In genomic region chr9:129989740-129990139, GRCh38 we compare ENCODE assay signal across 9 cellular contexts. TPM values are rescaled to one million over a fixed set of nuclear protein-coding genes. Genes with fewer than 3 reads are reported as not detected.
DNase-seq lines count a peak whose midpoint lies in the region; FAIRE-seq and TF ChIP-seq lines count a peak whose summit lies in the region.
"Had no signal": no experiment of that assay in that cellular context is flagged by ENCODE, and none has a peak within 500 bp of the region (broad histone marks: within the 10 kb centered on the region; RNA-seq: fewer than 3 reads in every experiment).

No MANE protein-coding gene starts in this region.

- H3K9me3 ChIP-seq in CD8-positive, alpha-beta memory T cell (ENCODE audit: low read length) = no peaks in the 10 kb centered on the region
- no peaks in the 10 kb centered on the region for H3K9me3 ChIP-seq in astrocyte (ENCODE audit: insufficient read depth, low read depth, low read length)
- no peaks in the 10 kb centered on the region for H3K9me3 ChIP-seq in muscle layer of colon (ENCODE audit: low read length)

- H3K36me3 Mint-ChIP-seq in CD8-positive, alpha-beta memory T cell = peaks cover 13 to 50% (median 18%) of the 10 kb centered on the region in 3 donors
- peaks cover 9% of the 10 kb centered on the region for H3K36me3 Mint-ChIP-seq in astrocyte (ENCODE audit: low read depth, unreplicated experiment)

- CTCF ChIA-PET in CD8-positive, alpha-beta memory T cell (lab: Charles Lee) = interaction anchor here (1.0 to 2.0 kb wide), 3 partner anchors 10 to 105 kb away, joined by 4 to 6 read pairs (median 4); no protein-coding TSS in a partner anchor

- peak overlapping the region; percentile 49 for H3K4me2 ChIP-seq in astrocyte (ENCODE audit: low read length)

- no peaks in the 10 kb centered on the region for H3K27me3 ChIP-seq in CD8-positive, alpha-beta memory T cell (ENCODE audit: insufficient read depth, low read length, poor library complexity, severe bottlenecking)
- H3K27me3 ChIP-seq in astrocyte (ENCODE audit: insufficient read depth, low read length) = no peaks in the 10 kb centered on the region
- no peaks in the 10 kb centered on the region for H3K27me3 ChIP-seq in muscle layer of colon (ENCODE audit: control insufficient read depth in 1 of 2, insufficient read depth in 2 of 2, low read length in 2 of 2)

- H3K79me2 ChIP-seq in astrocyte (ENCODE audit: insufficient read depth, low read length) = no peaks in the 10 kb centered on the region

- DNase-seq in CD8-positive, alpha-beta memory T cell = no peak
- peak; percentile 54 for DNase-seq in LHCN-M2 (ENCODE audit: low read depth)
- DNase-seq in astrocyte (ENCODE audit: low read depth) = peak; percentile 71
- no peak for DNase-seq in hippocampal formation (lab: John Stamatoyannopoulos, UW)
- no peak for DNase-seq in stimulated activated CD4-positive, alpha-beta T cell treated with anti-CD3 and anti-CD28 coated beads, Interleukin-15, amount 100 ng/mL, for 24 hours
- DNase-seq in anterior cingulate cortex (lab: John Stamatoyannopoulos, UW) = no peak
- no peak for DNase-seq in NCI-H1092 treated with DMSO at 0.1 percent for 48 hours (lab: John Stamatoyannopoulos, UW)

- no peaks in the 10 kb centered on the region for H3K27me3 Mint-ChIP-seq in CD8-positive, alpha-beta memory T cell
- no peaks in the 10 kb centered on the region for H3K27me3 Mint-ChIP-seq in astrocyte (ENCODE audit: low read depth, unreplicated experiment)

- no peak for TF ChIP-seq CTCF in astrocyte (IDR thresholded peaks at IDR 0.05; ENCODE audit: insufficient read depth, low read depth, low read length)

- no peak for FAIRE-seq in astrocyte (lab: Jason Lieb, UNC)
- FAIRE-seq: H1 had no signal

- peaks cover 2% of the 10 kb centered on the region for H4K20me1 ChIP-seq in astrocyte (ENCODE audit: insufficient read depth, low read length)

- H3K4me3 Mint-ChIP-seq in CD8-positive, alpha-beta memory T cell = peak overlapping the region in 4 of 7 donors; percentile 35 to 65 (median 60)
- no peak overlapping the region for H3K4me3 Mint-ChIP-seq in astrocyte (ENCODE audit: unreplicated experiment)

- no peak overlapping the region for H3K4me3 ChIP-seq in CD8-positive, alpha-beta memory T cell (ENCODE audit: low read length)
- H3K4me3 ChIP-seq in astrocyte (ENCODE audit: insufficient read depth, low read depth, low read length) (no peak overlapping the region), muscle layer of colon (ENCODE audit: low read depth in 1 of 2, low read length in 2 of 2) (no peak overlapping the region)

- H3K27ac ChIP-seq in CD8-positive, alpha-beta memory T cell (ENCODE audit: low read depth, low read length) = peak overlapping the region; percentile 1
- no peak overlapping the region for H3K27ac ChIP-seq in astrocyte (ENCODE audit: low read depth, low read length)
- peak overlapping the region; percentile 39 for H3K27ac ChIP-seq in muscle layer of colon (ENCODE audit: low read depth, low read length)

- POLR2A ChIA-PET in CD8-positive, alpha-beta memory T cell (lab: Charles Lee) = no interaction called here

- H3K9ac ChIP-seq in astrocyte (ENCODE audit: low read length) (no peak overlapping the region), muscle layer of colon (ENCODE audit: low read length) (no peak overlapping the region)

- no peaks in the 10 kb centered on the region for H3K9me3 Mint-ChIP-seq in CD8-positive, alpha-beta memory T cell
- no peaks in the 10 kb centered on the region for H3K9me3 Mint-ChIP-seq in astrocyte (ENCODE audit: unreplicated experiment)

- peaks cover 64 to 84% (median 79%) of the 10 kb centered on the region in 3 donors for H3K4me1 Mint-ChIP-seq in CD8-positive, alpha-beta memory T cell
- peaks cover 28% of the 10 kb centered on the region for H3K4me1 Mint-ChIP-seq in astrocyte (ENCODE audit: low read depth, unreplicated experiment)

- H3K36me3 ChIP-seq in CD8-positive, alpha-beta memory T cell (ENCODE audit: insufficient read depth, low read length) = peaks cover 5% of the 10 kb centered on the region
- H3K36me3 ChIP-seq in astrocyte (ENCODE audit: insufficient read depth, low read length) (no peaks in the 10 kb centered on the region), muscle layer of colon (ENCODE audit: insufficient read depth, low read length) (peaks cover 9% of the 10 kb centered on the region)

- no peak overlapping the region for H2AFZ ChIP-seq in astrocyte (ENCODE audit: low read depth, low read length)

- H3K4me1 ChIP-seq in CD8-positive, alpha-beta memory T cell (ENCODE audit: insufficient read depth, low read length) = peaks cover 52% of the 10 kb centered on the region
- H3K4me1 ChIP-seq in astrocyte (ENCODE audit: insufficient read depth, low read length) (peaks cover 19% of the 10 kb centered on the region), muscle layer of colon (ENCODE audit: insufficient read depth, low read length) (peaks cover 28% of the 10 kb centered on the region)

- peak overlapping the region; percentile 74 to 99 (median 84) for H3K27ac Mint-ChIP-seq in CD8-positive, alpha-beta memory T cell
- H3K27ac Mint-ChIP-seq in astrocyte (ENCODE audit: unreplicated experiment) = peak overlapping the region; percentile 56

RNA-seq across cellular contexts. Expression of gene FNBP1, which starts 53.2 kb away (rescaled TPM):
- 100 to 1,000 TPM; 226 to 230 TPM for total RNA-seq in CD8-positive, alpha-beta memory T cell
- 176 TPM for polyA plus RNA-seq in CD8-positive, alpha-beta memory T cell
- total RNA-seq in LHCN-M2 (2014; rRNA removed) = 11.5 and 16.8 TPM in 2 replicates
- 11.4 TPM for polyA plus RNA-seq in LHCN-M2 (2012)
- total RNA-seq in astrocyte = 60.9 and 63.5 TPM in 2 replicates

Comparison
In these comparisons a context has a peak if more than half of its experiments do, and no peak if none do; other contexts are left out.
1. DNase-seq: peak in LHCN-M2 (single experiment) and astrocyte (single experiment); none in CD8-positive, alpha-beta memory T cell (0 of 5), hippocampal formation (0 of 2), stimulated activated CD4-positive, alpha-beta T cell treated with anti-CD3 and anti-CD28 coated beads, Interleukin-15, amount 100 ng/mL, for 24 hours (single experiment), anterior cingulate cortex (0 of 58) and NCI-H1092 treated with DMSO at 0.1 percent for 48 hours (single experiment).